Comparison of ENCODE assay signal across 8 cellular contexts in genomic region chr15:40769310-40770146, GRCh38.
DNase-seq lines count a peak whose midpoint lies in the region; ATAC-seq and FAIRE-seq lines count a peak whose summit lies in the region.

Gene C15orf62 (plus strand): TSS chr15:40769980. CDS start chr15:40770496, 516 bp downstream.

- H3K27ac ChIP-seq in layer of hippocampus (ENCODE audit: low read depth, low read length) = peak within 1 kb of the TSS; percentile 46

- peak; percentile 43 for ATAC-seq in HG03342 (IDR thresholded peaks at IDR 0.05; ENCODE audit: unreplicated experiment)

- H3K4me1 Mint-ChIP-seq in activated naive CD8-positive, alpha-beta T cell (ENCODE audit: low read depth) = peaks cover 35% of the 10 kb centered on the region

- no peak for FAIRE-seq in RCC 7860 (lab: Jason Lieb, UNC)

- H3K9me3 Mint-ChIP-seq in activated naive CD8-positive, alpha-beta T cell (ENCODE audit: low read depth) = no peaks in the 10 kb centered on the region

- H3K27me3 ChIP-seq in layer of hippocampus (ENCODE audit: control insufficient read depth, insufficient read depth, low read length) = no peaks in the 10 kb centered on the region

- peak within 1 kb of the TSS; percentile 79 for H3K4me3 Mint-ChIP-seq in activated naive CD8-positive, alpha-beta T cell

- peaks cover under 1% of the 10 kb centered on the region for H3K36me3 Mint-ChIP-seq in activated naive CD8-positive, alpha-beta T cell

- peak; percentile 38 for DNase-seq in NCI-H82 (lab: John Stamatoyannopoulos, UW)
- DNase-seq in NCI-H82 treated with DMSO at 0.1 percent for 48 hours (lab: John Stamatoyannopoulos, UW; ENCODE audit: unreplicated experiment) = no peak
- DNase-seq in RCC 7860 (ENCODE audit: low spot score) = peak; percentile 69
- DNase-seq in stimulated activated CD8-positive, alpha-beta memory T cell treated with anti-CD3 and anti-CD28 coated beads, Interleukin-12 subunit alpha, Interleukin-12 subunit beta, amount 100 ng/mL, for 4 hours (ENCODE audit: low read depth) = peak; percentile 65
- no peak for DNase-seq in SKM-1 (lab: John Stamatoyannopoulos, UW; ENCODE audit: unreplicated experiment)

- H3K27me3 Mint-ChIP-seq in activated naive CD8-positive, alpha-beta T cell = no peaks in the 10 kb centered on the region

- H3K27ac Mint-ChIP-seq in activated naive CD8-positive, alpha-beta T cell = peak within 1 kb of the TSS; percentile 95

Comparison
In these comparisons a context has a peak if more than half of its experiments do, and no peak if none do; other contexts are left out.
1. DNase-seq: peak in NCI-H82 (single experiment), RCC 7860 (single experiment) and stimulated activated CD8-positive, alpha-beta memory T cell treated with anti-CD3 and anti-CD28 coated beads, Interleukin-12 subunit alpha, Interleukin-12 subunit beta, amount 100 ng/mL, for 4 hours (single experiment); none in NCI-H82 treated with DMSO at 0.1 percent for 48 hours (single experiment) and SKM-1 (single experiment).